In the genomic region with DNA sequence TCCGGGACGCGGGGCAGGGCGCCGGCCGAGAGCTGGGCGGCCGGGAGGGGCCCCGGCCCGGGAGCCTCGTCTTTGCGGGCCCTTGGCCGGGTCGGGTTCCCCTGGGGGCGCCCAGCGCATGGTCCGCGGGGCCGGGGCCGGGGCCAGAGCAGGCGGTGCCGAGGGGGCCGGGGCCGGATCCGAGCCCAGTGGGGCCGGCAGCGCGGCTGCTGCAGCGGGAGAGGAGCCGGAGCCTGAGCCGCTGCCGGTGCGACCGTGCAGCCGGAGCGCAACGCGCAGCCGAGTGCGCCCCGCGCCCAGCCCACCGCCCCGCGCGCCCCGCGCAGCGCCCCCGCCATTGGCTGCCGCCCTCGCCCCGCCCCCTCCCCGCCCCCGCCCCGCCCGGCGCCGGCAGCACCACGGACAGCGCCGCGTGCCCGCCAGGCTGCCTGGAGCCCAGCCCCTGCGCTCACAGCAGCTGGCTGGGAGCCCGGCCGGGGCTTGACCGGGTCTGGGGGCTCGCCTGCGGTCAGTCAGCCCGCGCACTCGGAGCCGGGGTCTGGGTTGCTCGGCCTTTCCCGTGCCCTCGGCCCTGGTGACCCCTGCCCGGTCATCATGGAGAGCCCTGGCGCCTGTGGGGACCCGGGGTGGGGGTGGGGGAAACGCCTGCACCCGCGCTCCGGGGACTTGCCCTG, we compare ENCODE assay signal across 10 cellular contexts. TPM values are rescaled to one million over a fixed set of nuclear protein-coding genes. Genes with fewer than 3 reads are reported as not detected.
DNase-seq lines count a peak whose midpoint lies in the region; ATAC-seq and TF ChIP-seq lines count a peak whose summit lies in the region.
"Had no signal": no experiment of that assay in that cellular context is flagged by ENCODE, and none has a peak within 500 bp of the region (broad histone marks: within the 10 kb centered on the region; RNA-seq: fewer than 3 reads in every experiment).

HRH3 (minus strand) TSS at position 287 of the 674 bp plus-strand sequence. CDS start 308 bp downstream, outside the sequence.

- no peak within 1 kb of the TSS for H3K27ac Mint-ChIP-seq in GM23338
- H3K27ac Mint-ChIP-seq: stimulated activated naive CD8-positive, alpha-beta T cell treated with anti-CD3 and anti-CD28 coated beads, Interleukin-15, Interleukin-2, amounts not matched to agents 100 ng/mL and 50 ng/mL, for 24 hours had no signal

- no peaks in the 10 kb centered on the region for H3K9me2 ChIP-seq in GM23338 (ENCODE audit: insufficient read depth)

- peak within 1 kb of the TSS; percentile 95 for H2AFZ ChIP-seq in GM23338

- H3K36me3 ChIP-seq in GM23338 (ENCODE audit: insufficient read depth) (no peaks in the 10 kb centered on the region), RWPE2 (ENCODE audit: low read depth) (no peaks in the 10 kb centered on the region)

- DNase-seq in AG20443 (ENCODE audit: low spot score) (peak; percentile 89), GM23338 (ENCODE audit: low spot score) (peak; percentile 78), RWPE2 (ENCODE audit: low spot score) (no peak), astrocyte of the hippocampus (ENCODE audit: low read depth, low spot score) (peak; percentile 73), iPS-NIHi7 (ENCODE audit: extremely low spot score) (peak; percentile 93), HCEC 1CT (no peak)
- peak; percentile 50 for DNase-seq in stimulated activated CD8-positive, alpha-beta memory T cell treated with anti-CD3 and anti-CD28 coated beads, Interleukin-4, amount 100 ng/mL, for 48 hours

- H3K4me1 Mint-ChIP-seq in GM23338, result peaks cover 19% of the 10 kb centered on the region

- H3K4me3 ChIP-seq in GM23338 (peak within 1 kb of the TSS; percentile 75), RWPE2 (ENCODE audit: severe bottlenecking) (peak within 1 kb of the TSS; percentile 28)

- H3K27ac ChIP-seq in GM23338 (ENCODE audit: low read depth), result no peak within 1 kb of the TSS
- H3K27ac ChIP-seq in RWPE2 (ENCODE audit: poor library complexity, severe bottlenecking), result no peak within 1 kb of the TSS

- H3K36me3 Mint-ChIP-seq in GM23338 (ENCODE audit: low read depth), result no peaks in the 10 kb centered on the region; the same call in 2 of the 3 replicates

- H4K20me1 ChIP-seq in GM23338 (replicated peaks; ENCODE audit: insufficient read depth), result no peaks in the 10 kb centered on the region; the same call in 1 of the 2 replicates

- no peaks in the 10 kb centered on the region for H3F3A ChIP-seq in GM23338 (replicated peaks; ENCODE audit: low read depth)

- peaks cover 41% of the 10 kb centered on the region for H3K27me3 ChIP-seq in GM23338 (ENCODE audit: insufficient read depth)
- peaks cover 95% of the 10 kb centered on the region for H3K27me3 ChIP-seq in RWPE2 (ENCODE audit: insufficient read depth, poor library complexity, severe bottlenecking)

- no peaks in the 10 kb centered on the region for H3K9me3 ChIP-seq in RWPE2 (ENCODE audit: severe bottlenecking)

- H3K4me3 Mint-ChIP-seq in GM23338, result peak within 1 kb of the TSS; percentile 74
- H3K4me3 Mint-ChIP-seq: stimulated activated naive CD8-positive, alpha-beta T cell treated with anti-CD3 and anti-CD28 coated beads, Interleukin-15, Interleukin-2, amounts not matched to agents 100 ng/mL and 50 ng/mL, for 24 hours had no signal

- H3K27me3 Mint-ChIP-seq in GM23338 (ENCODE audit: insufficient read depth, low read depth, poor library complexity), result peaks cover 35% of the 10 kb centered on the region

- H3K4me1 ChIP-seq in GM23338 (ENCODE audit: insufficient read depth) (peaks cover 12% of the 10 kb centered on the region), RWPE2 (ENCODE audit: insufficient read depth, poor library complexity, severe bottlenecking) (no peaks in the 10 kb centered on the region)

- ATAC-seq in GM23338 (peak; percentile 62), RWPE2 (ENCODE audit: low read depth) (peak; percentile 24), HG03469 (IDR thresholded peaks at IDR 0.05; ENCODE audit: unreplicated experiment) (no peak)

- H3K79me2 ChIP-seq in GM23338 (replicated peaks; ENCODE audit: insufficient read depth), result no peaks in the 10 kb centered on the region

- peak within 1 kb of the TSS; percentile 95 for H3K4me2 ChIP-seq in GM23338

- H3K9me3 Mint-ChIP-seq in GM23338, result no peaks in the 10 kb centered on the region
- H3K9me3 Mint-ChIP-seq: stimulated activated naive CD8-positive, alpha-beta T cell treated with anti-CD3 and anti-CD28 coated beads, Interleukin-15, Interleukin-2, amounts not matched to agents 100 ng/mL and 50 ng/mL, for 24 hours had no signal

- TF ChIP-seq CTCF in GM23338 (conservative IDR thresholded peaks at IDR 0.05; ENCODE audit: low read depth in 2 of 2), result no peak
- TF ChIP-seq CTCF in RWPE2 (IDR thresholded peaks at IDR 0.05; ENCODE audit: poor library complexity, severe bottlenecking), result no peak

TF ChIP-seq in GM23338, 12 proteins besides CTCF, POLR2A, EP300 and RAD21:
- TF ChIP-seq POLR2AphosphoS5 (IDR thresholded peaks at IDR 0.05; ENCODE audit: low read depth), result no peak
- TF ChIP-seq REST (IDR thresholded peaks at IDR 0.05; ENCODE audit: unreplicated experiment), result peak; percentile 76

RNA-seq across cellular contexts. Expression of gene HRH3, which starts in this region (rescaled TPM):
- 2.9 and 5.2 TPM in 2 replicates for total RNA-seq in GM23338 (2014; rRNA removed; shearing (Covaris generic))
- polyA plus RNA-seq in GM23338 (2016; fragmentation: Nextera tagmentation; extraction: Ambion mirVana), result 1.5 and 2.0 TPM in 2 replicates
- total RNA-seq: dermis microvascular lymphatic vessel endothelial cell had no signal

Comparison
In these comparisons a context has a peak if more than half of its experiments do, and no peak if none do; other contexts are left out.
1. DNase-seq: peak in AG20443 (single experiment), GM23338 (single experiment), astrocyte of the hippocampus (single experiment), iPS-NIHi7 (single experiment) and stimulated activated CD8-positive, alpha-beta memory T cell treated with anti-CD3 and anti-CD28 coated beads, Interleukin-4, amount 100 ng/mL, for 48 hours (single experiment); none in RWPE2 (single experiment) and HCEC 1CT (single experiment).